ENCODE assay signal across 19 cellular contexts in genomic region chr21:17783003-17783402, GRCh38. TPM values are rescaled to one million over a fixed set of nuclear protein-coding genes. Genes with fewer than 3 reads are reported as not detected.
A peak's percentile ranks its signal among the peaks of the same experiment; 100 is the strongest.
DNase-seq lines count a peak whose midpoint lies in the region; ATAC-seq and TF ChIP-seq lines count a peak whose summit lies in the region.
"Had no signal": no experiment of that assay in that cellular context is flagged by ENCODE, and none has a peak within 500 bp of the region (broad histone marks: within the 10 kb centered on the region; RNA-seq: fewer than 3 reads in every experiment).

No MANE protein-coding gene starts in this region.

- TF ChIP-seq CTCF in DOHH2 (IDR thresholded peaks at IDR 0.05; ENCODE audit: low read depth, low read length, poor library complexity, severe bottlenecking) (no peak), WTC11 (IDR thresholded peaks at IDR 0.05) (no peak)

- H3K79me2 ChIP-seq in DOHH2 (ENCODE audit: control insufficient read depth, low read length): no peaks in the 10 kb centered on the region

- CTCF ChIA-PET in WTC11 (lab: Charles Lee): no interaction called here

- H3K27me3 ChIP-seq in CD4-positive, CD25-positive, alpha-beta regulatory T cell (ENCODE audit: control insufficient read depth, insufficient read depth, low read length): no peaks in the 10 kb centered on the region
- H3K27me3 ChIP-seq in DOHH2 (ENCODE audit: control insufficient read depth, low read length): no peaks in the 10 kb centered on the region
- H3K27me3 ChIP-seq: cardiac muscle cell, heart right ventricle, right atrium auricular region, SJSA1, testis had no signal

- H3K9me3 Mint-ChIP-seq in CD4-positive, CD25-positive, alpha-beta regulatory T cell: peaks cover 0 to 2% (median 0%) of the 10 kb centered on the region in 7 donors
- H3K9me3 Mint-ChIP-seq in immature natural killer cell: no peaks in the 10 kb centered on the region
- peaks cover 25% of the 10 kb centered on the region for H3K9me3 Mint-ChIP-seq in WTC11

- H3K4me3 Mint-ChIP-seq in CD4-positive, CD25-positive, alpha-beta regulatory T cell: peak overlapping the region in 3 of 4 donors; percentile 81 to 86 (median 84)
- peak overlapping the region; percentile 75 for H3K4me3 Mint-ChIP-seq in T-helper 17 cell
- H3K4me3 Mint-ChIP-seq in immature natural killer cell: peak overlapping the region in 2 of 5 donors; percentile 67 to 81
- no peak overlapping the region for H3K4me3 Mint-ChIP-seq in WTC11

- no peaks in the 10 kb centered on the region for H3K9me2 ChIP-seq in DOHH2 (replicated peaks; ENCODE audit: control insufficient read depth, low read length)

- H3K9me3 ChIP-seq in CD4-positive, CD25-positive, alpha-beta regulatory T cell (ENCODE audit: control insufficient read depth in 2 of 2, low read length in 2 of 2): no peaks in the 10 kb centered on the region
- H3K9me3 ChIP-seq in DOHH2 (ENCODE audit: control insufficient read depth, insufficient read depth, low read length) (peaks cover 10% of the 10 kb centered on the region; the same call in 1 of the 2 replicates), T-helper 17 cell (ENCODE audit: control insufficient read depth, low read length, poor library complexity, severe bottlenecking) (no peaks in the 10 kb centered on the region)
- H3K9me3 ChIP-seq: heart right ventricle, right atrium auricular region, SJSA1, testis had no signal

- peaks cover 5% of the 10 kb centered on the region for H3K36me3 ChIP-seq in CD4-positive, CD25-positive, alpha-beta regulatory T cell (ENCODE audit: control insufficient read depth, insufficient read depth, low read length)
- peaks cover 27% of the 10 kb centered on the region for H3K36me3 ChIP-seq in DOHH2 (ENCODE audit: control insufficient read depth, low read length)
- H3K36me3 ChIP-seq: SJSA1 had no signal

- H3K4me1 Mint-ChIP-seq in CD4-positive, CD25-positive, alpha-beta regulatory T cell: peaks cover 53 to 91% (median 76%) of the 10 kb centered on the region in 4 donors
- peaks cover 71% of the 10 kb centered on the region for H3K4me1 Mint-ChIP-seq in T-helper 17 cell
- H3K4me1 Mint-ChIP-seq in immature natural killer cell: peaks cover 83 to 87% of the 10 kb centered on the region in 2 donors
- peaks cover 25% of the 10 kb centered on the region for H3K4me1 Mint-ChIP-seq in WTC11

- peak overlapping the region; percentile 86 for H3K27ac ChIP-seq in CD4-positive, CD25-positive, alpha-beta regulatory T cell (ENCODE audit: insufficient read depth, low read length, poor library complexity, severe bottlenecking)
- H3K27ac ChIP-seq in DOHH2 (ENCODE audit: low read depth, low read length): peak overlapping the region; percentile 93
- H3K27ac ChIP-seq: cardiac muscle cell, right atrium auricular region, SJSA1, testis had no signal

- H4K20me1 ChIP-seq in DOHH2 (ENCODE audit: control insufficient read depth, insufficient read depth, low read depth, low read length): no peaks in the 10 kb centered on the region

- H3F3A ChIP-seq in DOHH2 (ENCODE audit: control insufficient read depth, insufficient read depth): peaks cover 14% of the 10 kb centered on the region

- H3K36me3 Mint-ChIP-seq in CD4-positive, CD25-positive, alpha-beta regulatory T cell: peaks cover 23% of the 10 kb centered on the region
- H3K36me3 Mint-ChIP-seq in T-helper 17 cell (ENCODE audit: low read depth): peaks cover 7% of the 10 kb centered on the region
- peaks cover 18 to 25% (median 19%) of the 10 kb centered on the region in 3 donors for H3K36me3 Mint-ChIP-seq in immature natural killer cell
- peaks cover 40% of the 10 kb centered on the region for H3K36me3 Mint-ChIP-seq in WTC11

- peak overlapping the region; percentile 89 for H3K4me3 ChIP-seq in CD4-positive, CD25-positive, alpha-beta regulatory T cell (ENCODE audit: low read depth, low read length)
- H3K4me3 ChIP-seq in DOHH2 (ENCODE audit: low read length): peak overlapping the region; percentile 69
- H3K4me3 ChIP-seq: cardiac muscle cell, right atrium auricular region, SJSA1, testis had no signal

- ATAC-seq in CD4-positive, CD25-positive, alpha-beta regulatory T cell (ENCODE audit: low read depth in 2 of 2): no peak
- ATAC-seq in T-helper 17 cell (no peak), WTC11 (no peak)
- ATAC-seq: heart right ventricle, HepG2 had no signal

- H3K4me2 ChIP-seq in DOHH2 (ENCODE audit: low read length): peak overlapping the region; percentile 83

- no peak for DNase-seq in CD4-positive, CD25-positive, alpha-beta regulatory T cell
- DNase-seq in T-helper 17 cell (no peak), immature natural killer cell (no peak), WTC11 (ENCODE audit: low spot score) (no peak), DMS153 (lab: John Stamatoyannopoulos, UW) (no peak), cortex of kidney (lab: John Stamatoyannopoulos, UW) (no peak)
- DNase-seq: DMS53; effector CD8-positive, alpha-beta T cell; heart right ventricle; islet precursor cell; MV-4-11; NCI-H2029 treated with DMSO at 0.1 percent for 48 hours; NCI-H524; testis had no signal

- H3K4me1 ChIP-seq in CD4-positive, CD25-positive, alpha-beta regulatory T cell (ENCODE audit: control insufficient read depth, insufficient read depth, low read length, poor library complexity, severe bottlenecking): peaks cover 80% of the 10 kb centered on the region
- peaks cover 53% of the 10 kb centered on the region for H3K4me1 ChIP-seq in DOHH2 (ENCODE audit: control insufficient read depth, low read length)
- H3K4me1 ChIP-seq: right atrium auricular region, SJSA1, testis had no signal

- peak overlapping the region; percentile 93 to 97 (median 95) for H3K27ac Mint-ChIP-seq in CD4-positive, CD25-positive, alpha-beta regulatory T cell
- peak overlapping the region; percentile 85 for H3K27ac Mint-ChIP-seq in T-helper 17 cell
- peak overlapping the region; percentile 79 to 95 (median 92) for H3K27ac Mint-ChIP-seq in immature natural killer cell
- H3K27ac Mint-ChIP-seq in WTC11: no peak overlapping the region

- POLR2A ChIA-PET in WTC11 (lab: Charles Lee): interaction anchor here (0.6 kb wide), 1 partner anchor 61 kb away, joined by 3 read pairs; no protein-coding TSS in a partner anchor

- H3K27me3 Mint-ChIP-seq in CD4-positive, CD25-positive, alpha-beta regulatory T cell: no peaks in the 10 kb centered on the region
- H3K27me3 Mint-ChIP-seq in T-helper 17 cell: no peaks in the 10 kb centered on the region
- peaks cover 0 to 5% (median 0%) of the 10 kb centered on the region in 3 donors for H3K27me3 Mint-ChIP-seq in immature natural killer cell (ENCODE audit: low read depth in 3 of 3)
- H3K27me3 Mint-ChIP-seq in WTC11 (ENCODE audit: low read depth): no peaks in the 10 kb centered on the region

TF ChIP-seq in WTC11, 78 proteins besides CTCF, POLR2A, EP300 and RAD21:
- no peak for TF ChIP-seq NR3C1 (CRISPR knock-in tag; conservative IDR thresholded peaks at IDR 0.05; ENCODE audit: low read depth)
- TF ChIP-seq KAT7 (CRISPR knock-in tag; IDR thresholded peaks at IDR 0.05; ENCODE audit: borderline replicate concordance): no peak

RNA-seq across cellular contexts. Expression of gene C21orf91, which starts 36.2 kb away (rescaled TPM):
- 62.8 TPM for total RNA-seq in CD4-positive, CD25-positive, alpha-beta regulatory T cell
- polyA plus RNA-seq in CD4-positive, CD25-positive, alpha-beta regulatory T cell: 10 to 100 TPM; 59.3 to 74.6 (median 69.8) TPM
- total RNA-seq in T-helper 17 cell (10 to 100 TPM; 54.9 to 68.1 TPM), WTC11 (2021) (27.3 to 30.5 TPM (median 27.8 TPM) in 3 replicates)
- 10 to 100 TPM; 29.5 to 41.3 (median 39.6) TPM for polyA plus RNA-seq in immature natural killer cell
